In the genomic region with DNA sequence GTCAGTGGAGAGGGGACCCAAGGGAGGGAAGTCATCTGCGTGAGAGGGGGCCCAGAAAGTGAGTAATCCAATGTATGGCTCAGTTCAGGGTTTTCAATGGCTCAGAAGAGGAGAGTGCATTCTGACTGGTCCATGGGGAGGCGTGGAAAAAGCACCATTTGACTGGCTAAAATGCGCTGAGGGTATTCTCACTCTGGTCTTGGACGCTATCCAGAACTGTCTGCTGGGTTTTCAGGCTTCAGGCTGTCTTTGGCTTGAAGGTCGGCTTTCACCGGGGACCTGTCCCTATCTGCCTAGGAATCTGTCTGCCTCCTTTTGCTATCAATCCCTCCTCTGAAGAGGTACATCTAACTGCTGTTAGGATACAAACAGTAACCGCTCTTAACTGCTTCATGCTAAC, we compare ENCODE assay signal across 11 cellular contexts. TPM values are rescaled to one million over a fixed set of nuclear protein-coding genes. Genes with fewer than 3 reads are reported as not detected.
"Had no signal": no experiment of that assay in that cellular context is flagged by ENCODE, and none has a peak within 500 bp of the region (broad histone marks: within the 10 kb centered on the region; RNA-seq: fewer than 3 reads in every experiment).

No MANE protein-coding gene starts in this region.

- DNase-seq: GM23248, H7, HFFc6, KG1 had no signal

- H3K36me3 ChIP-seq: HAP-1 had no signal

- H3K9me3 ChIP-seq: HAP-1 had no signal

- H3K4me1 ChIP-seq: HAP-1 had no signal

- H3K4me3 ChIP-seq: GM23248, HAP-1 had no signal

- H3K9ac ChIP-seq: GM23248 had no signal

- H3K27ac Mint-ChIP-seq: HFFc6 had no signal

- H3K9me3 Mint-ChIP-seq: IgD-negative memory B cell had no signal

- H3K27ac ChIP-seq: GM23248, HL-60 had no signal

- ATAC-seq: HCT116, HepG2 had no signal

- H2AFZ ChIP-seq: GM23248 had no signal

- FAIRE-seq: HepG2 had no signal

- H3K4me3 Mint-ChIP-seq: HFFc6 had no signal

RNA-seq across cellular contexts. Expression of gene EPGN, which starts 26.4 kb away (rescaled TPM):
- total RNA-seq: H7, HepG2, HT1080 had no signal
- polyA plus RNA-seq: HepG2, IgD-negative memory B cell had no signal

RNA-seq across cellular contexts. Expression of gene EREG, which starts 30.3 kb away (rescaled TPM):
- total RNA-seq: H4, H7, HT1080 had no signal
- polyA plus RNA-seq: IgD-negative memory B cell had no signal
